Comparison of ENCODE assay signal across 2 cellular contexts in the genomic region with DNA sequence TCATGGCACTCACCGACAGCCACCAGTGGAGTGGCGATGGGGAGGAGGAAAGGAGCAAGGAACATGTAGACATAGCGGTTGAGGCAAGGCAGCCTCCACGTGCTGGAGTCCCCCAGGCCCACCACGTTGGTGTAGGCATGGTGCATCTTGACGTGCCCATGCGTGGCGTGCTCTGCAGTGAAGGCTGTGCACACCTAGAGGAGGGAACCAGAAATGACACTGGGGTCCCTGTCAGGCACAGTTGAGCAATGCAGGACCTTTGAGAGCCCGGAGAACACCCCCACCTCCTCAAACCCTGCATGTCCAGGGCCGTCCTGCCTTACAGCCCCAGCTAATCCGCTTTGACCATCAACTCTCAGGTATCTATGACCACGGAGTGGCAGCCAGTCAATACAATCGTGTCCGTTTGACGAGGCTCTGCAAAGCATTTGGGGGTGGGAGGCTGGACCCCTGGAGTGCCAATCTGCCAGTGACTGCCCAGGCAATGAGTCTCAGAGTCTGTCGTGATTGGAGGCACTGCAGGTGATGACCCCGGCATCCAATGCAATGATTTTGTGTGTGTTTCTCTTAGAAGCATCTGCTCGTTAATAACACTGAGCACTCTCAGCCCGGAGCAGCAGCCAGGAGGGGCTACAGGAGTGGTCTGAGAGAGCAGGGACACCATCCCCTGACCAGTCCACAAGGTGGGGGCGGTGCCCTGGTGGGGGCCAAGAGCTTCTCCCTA.
TF ChIP-seq lines count a peak whose summit lies in the region.

No MANE protein-coding gene starts in this region.

TF ChIP-seq in A549, 52 proteins besides CTCF, POLR2A, EP300 and RAD21:
- no peak for TF ChIP-seq E2F6 (IDR thresholded peaks at IDR 0.05; ENCODE audit: borderline replicate concordance, low read depth)
- TF ChIP-seq RARB (CRISPR knock-in tag; IDR thresholded peaks at IDR 0.05) = no peak
- TF ChIP-seq NR3C1 (IDR thresholded peaks at IDR 0.05) = no peak
- no peak for TF ChIP-seq KDM1A (IDR thresholded peaks at IDR 0.05; ENCODE audit: low read depth)
- no peak for TF ChIP-seq TFCP2L1 (CRISPR knock-in tag; IDR thresholded peaks at IDR 0.05)
- no peak for TF ChIP-seq SREBF2 (IDR thresholded peaks at IDR 0.05)
- TF ChIP-seq GATA3 (IDR thresholded peaks at IDR 0.05; ENCODE audit: borderline replicate concordance) = no peak
- no peak for TF ChIP-seq CBX8 (IDR thresholded peaks at IDR 0.05)
- TF ChIP-seq CHD2 (IDR thresholded peaks at IDR 0.05; ENCODE audit: low read length, partially characterized antibody) = no peak
TF ChIP-seq in A549: peak in this region for 0.

TF ChIP-seq in GM23338, 12 proteins besides CTCF, POLR2A, EP300 and RAD21:
- no peak for TF ChIP-seq STAT1 (IDR thresholded peaks at IDR 0.05; ENCODE audit: unreplicated experiment)
- TF ChIP-seq ETS1 (IDR thresholded peaks at IDR 0.05) = no peak
- TF ChIP-seq REST (IDR thresholded peaks at IDR 0.05; ENCODE audit: unreplicated experiment) = no peak
- TF ChIP-seq POLR2AphosphoS5 (IDR thresholded peaks at IDR 0.05; ENCODE audit: low read depth) = no peak
- TF ChIP-seq NANOG (IDR thresholded peaks at IDR 0.05; ENCODE audit: borderline replicate concordance) = no peak
- TF ChIP-seq CREB1 (CRISPR knock-in tag; IDR thresholded peaks at IDR 0.05; ENCODE audit: low read depth) = no peak
- TF ChIP-seq JUNB (IDR thresholded peaks at IDR 0.05; ENCODE audit: unreplicated experiment) = no peak
- TF ChIP-seq ZNF462 (CRISPR knock-in tag; IDR thresholded peaks at IDR 0.05) = no peak
- TF ChIP-seq EZH2 (IDR thresholded peaks at IDR 0.05; ENCODE audit: low read depth, unreplicated experiment) = no peak
- TF ChIP-seq EZH2phosphoT487 (IDR thresholded peaks at IDR 0.05; ENCODE audit: unreplicated experiment) = no peak
TF ChIP-seq in GM23338: peak in this region for 0.
